Comparison of ENCODE assay signal across 11 cellular contexts in the genomic region with DNA sequence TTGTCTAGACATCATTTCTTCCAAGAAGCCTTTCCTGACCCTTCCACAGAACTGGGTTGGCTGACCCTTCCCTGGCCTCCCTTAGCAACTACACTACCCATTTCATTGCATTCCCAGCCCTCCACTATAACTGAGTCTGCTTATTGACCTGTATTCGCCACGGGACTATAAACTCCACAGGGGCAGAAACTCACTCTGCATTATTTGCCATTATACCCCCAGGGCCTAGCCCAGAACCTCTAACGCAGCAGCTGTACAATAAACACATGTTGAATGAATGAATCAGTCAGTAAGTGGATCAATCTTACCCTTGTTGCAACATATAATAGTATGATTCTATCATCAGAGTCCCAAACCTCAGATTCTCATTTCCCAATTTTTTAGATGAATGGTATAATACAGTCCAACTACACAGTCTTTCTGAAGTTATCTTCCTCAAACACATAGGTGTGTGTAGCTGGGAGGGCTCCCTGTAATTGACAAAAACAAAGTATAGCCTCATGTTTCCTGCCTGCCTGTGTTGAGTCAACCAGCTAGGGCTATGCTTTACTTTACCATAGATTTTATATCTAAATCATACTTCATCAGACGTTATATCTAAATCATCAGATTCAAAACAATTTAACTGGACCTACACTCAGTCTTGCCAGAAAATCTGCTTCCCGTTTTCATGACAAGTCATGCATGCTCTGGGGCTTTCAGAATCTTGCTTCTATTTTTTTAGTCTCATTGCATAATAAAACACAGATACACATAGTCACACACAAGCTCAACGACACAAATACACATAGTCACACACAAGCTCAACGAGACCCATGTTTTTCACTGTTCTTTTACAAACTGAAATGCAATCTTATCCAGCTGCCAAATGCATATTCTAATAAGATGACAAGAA.
A peak's percentile ranks its signal among the peaks of the same experiment; 100 is the strongest.
DNase-seq lines count a peak whose midpoint lies in the region; ATAC-seq and TF ChIP-seq lines count a peak whose summit lies in the region.
"Had no signal": no experiment of that assay in that cellular context is flagged by ENCODE, and none has a peak within 500 bp of the region (broad histone marks: within the 10 kb centered on the region; RNA-seq: fewer than 3 reads in every experiment).

No MANE protein-coding gene starts in this region.

- DNase-seq in CD1c-positive myeloid dendritic cell (ENCODE audit: extremely low spot score) (peak; percentile 33), NOMO-1 treated with dmso at 0.1 percent for 144 hours (lab: John Stamatoyannopoulos, UW; ENCODE audit: unreplicated experiment) (peak; percentile 56), osteocyte (ENCODE audit: extremely low spot score, unreplicated experiment) (no peak), inferior parietal cortex (ENCODE audit: extremely low spot score) (no peak), G401 (ENCODE audit: low spot score) (no peak)
- DNase-seq in stimulated activated CD4-positive, alpha-beta T cell treated with anti-CD3 and anti-CD28 coated beads, Interleukin-2, amount 100 ng/mL, for 24 hours = no peak
- DNase-seq: activated CD4-positive, alpha-beta T cell treated with anti-CD3 and anti-CD28 coated beads for 48 hours; Caco-2; NCI-H774 had no signal

- no peak overlapping the region for H3K4me3 Mint-ChIP-seq in osteocyte (ENCODE audit: unreplicated experiment)

- in situ Hi-C loops in G401 (cut with HindIII; ENCODE audit: low sequenced_read_pairs) = no loop called here

- ATAC-seq in esophagus mucosa (peak; percentile 56), GM21367 (IDR thresholded peaks at IDR 0.05; ENCODE audit: unreplicated experiment) (no peak)

- no peak for TF ChIP-seq CTCF in osteocyte (IDR thresholded peaks at IDR 0.05)

- H3K27me3 Mint-ChIP-seq in osteocyte (ENCODE audit: unreplicated experiment) = no peaks in the 10 kb centered on the region

- peaks cover 12% of the 10 kb centered on the region for H3K9me3 Mint-ChIP-seq in osteocyte (ENCODE audit: unreplicated experiment)

- H3K36me3 Mint-ChIP-seq in osteocyte (ENCODE audit: unreplicated experiment) = peaks cover 9% of the 10 kb centered on the region

- H3K4me1 Mint-ChIP-seq in osteocyte (ENCODE audit: unreplicated experiment) = peaks cover 71% of the 10 kb centered on the region

- peak overlapping the region; percentile 74 for H3K27ac Mint-ChIP-seq in osteocyte (ENCODE audit: unreplicated experiment)

Comparison
In these comparisons a context has a peak if more than half of its experiments do, and no peak if none do; other contexts are left out.
1. DNase-seq: peak in CD1c-positive myeloid dendritic cell (single experiment) and NOMO-1 treated with dmso at 0.1 percent for 144 hours (single experiment); none in osteocyte (single experiment), stimulated activated CD4-positive, alpha-beta T cell treated with anti-CD3 and anti-CD28 coated beads, Interleukin-2, amount 100 ng/mL, for 24 hours (0 of 2), inferior parietal cortex (single experiment) and G401 (single experiment).